In the genomic region with DNA sequence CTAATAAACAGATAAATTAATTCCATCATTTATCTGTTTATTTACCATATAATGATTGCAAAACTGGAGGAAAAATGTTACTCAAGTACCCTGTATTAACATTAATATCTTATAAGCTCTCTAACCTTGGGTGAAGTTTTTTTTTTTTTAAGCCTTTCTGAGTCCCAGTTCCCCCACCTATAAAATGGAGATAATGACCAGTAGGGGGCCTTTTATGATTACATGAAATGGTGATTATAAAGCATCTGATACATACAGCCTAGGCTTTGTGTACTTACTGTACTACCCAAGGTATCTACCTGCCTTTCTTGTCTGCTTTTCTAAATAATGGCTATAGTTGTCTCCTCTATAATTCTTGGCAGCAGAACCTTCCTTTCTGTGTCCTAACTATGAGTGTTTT, we compare ENCODE assay signal across 9 cellular contexts. TPM values are rescaled to one million over a fixed set of nuclear protein-coding genes. Genes with fewer than 3 reads are reported as not detected.
A peak's percentile ranks its signal among the peaks of the same experiment; 100 is the strongest.
DNase-seq lines count a peak whose midpoint lies in the region; ATAC-seq, FAIRE-seq and TF ChIP-seq lines count a peak whose summit lies in the region.
"Had no signal": no experiment of that assay in that cellular context is flagged by ENCODE, and none has a peak within 500 bp of the region (broad histone marks: within the 10 kb centered on the region; RNA-seq: fewer than 3 reads in every experiment).

No MANE protein-coding gene starts in this region.

- H3K27me3 Mint-ChIP-seq in activated CD8-positive, alpha-beta T cell treated with anti-CD3 and anti-CD28 coated beads for 36 hours: peaks cover 2% of the 10 kb centered on the region

- FAIRE-seq in D721Med (lab: Jason Lieb, UNC) (no peak), frontal cortex (lab: Jason Lieb, UNC) (no peak)
- FAIRE-seq: colon had no signal

- CTCF ChIA-PET in activated CD8-positive, alpha-beta T cell treated with anti-CD3 and anti-CD28 coated beads for 36 hours (lab: Charles Lee): interaction anchor here (1.3 to 2.5 kb wide), 3 partner anchors 8 to 50 kb away, joined by 3 to 10 read pairs (median 7); no protein-coding TSS in a partner anchor

- no peaks in the 10 kb centered on the region for H3K9me3 Mint-ChIP-seq in activated CD8-positive, alpha-beta T cell treated with anti-CD3 and anti-CD28 coated beads for 36 hours

- no peaks in the 10 kb centered on the region for H3K4me1 Mint-ChIP-seq in activated CD8-positive, alpha-beta T cell treated with anti-CD3 and anti-CD28 coated beads for 36 hours (ENCODE audit: low read depth)

- no peak for DNase-seq in D721Med (ENCODE audit: insufficient read length, low spot score)
- DNase-seq in activated CD8-positive, alpha-beta T cell treated with anti-CD3 and anti-CD28 coated beads for 36 hours: no peak
- peak; percentile 32 for DNase-seq in medulla oblongata (ENCODE audit: extremely low spot score)
- no peak for DNase-seq in frontal cortex (ENCODE audit: low spot score in 2 of 2)
- no peak for DNase-seq in activated CD4-positive, CD25-positive, alpha-beta regulatory T cell (lab: John Stamatoyannopoulos, UW)

- peak; percentile 62 for ATAC-seq in activated CD8-positive, alpha-beta T cell treated with anti-CD3 and anti-CD28 coated beads for 36 hours
- ATAC-seq in GM18909 (IDR thresholded peaks at IDR 0.05; ENCODE audit: poor library complexity, unreplicated experiment) (no peak), HG02759 (IDR thresholded peaks at IDR 0.05; ENCODE audit: unreplicated experiment) (no peak)

- H3K4me3 Mint-ChIP-seq in activated CD8-positive, alpha-beta T cell treated with anti-CD3 and anti-CD28 coated beads for 36 hours: no peak overlapping the region

- POLR2A ChIA-PET in activated CD8-positive, alpha-beta T cell treated with anti-CD3 and anti-CD28 coated beads for 36 hours (lab: Charles Lee): no interaction called here

- TF ChIP-seq CTCF in D721Med (IDR thresholded peaks at IDR 0.05; ENCODE audit: insufficient read depth, missing control alignments) (peak; percentile 50), LNCAP (IDR thresholded peaks at IDR 0.05) (peak; percentile 51; the same call in 1 of the 2 replicates)
- TF ChIP-seq CTCF in activated CD8-positive, alpha-beta T cell treated with anti-CD3 and anti-CD28 coated beads for 36 hours (IDR thresholded peaks at IDR 0.05): peak; percentile 62

- H3K27ac Mint-ChIP-seq in activated CD8-positive, alpha-beta T cell treated with anti-CD3 and anti-CD28 coated beads for 36 hours: no peak overlapping the region

- no peaks in the 10 kb centered on the region for H3K36me3 Mint-ChIP-seq in activated CD8-positive, alpha-beta T cell treated with anti-CD3 and anti-CD28 coated beads for 36 hours (ENCODE audit: low read depth)

- intact Hi-C loops in activated CD8-positive, alpha-beta T cell treated with anti-CD3 and anti-CD28 coated beads for 36 hours (cut with micrococcal nuclease): no loop called here

RNA-seq across cellular contexts. Expression of gene LRRC36, which starts 22.6 kb away (rescaled TPM):
- under 1 TPM; 0.81 to 0.90 TPM for total RNA-seq in activated CD8-positive, alpha-beta T cell treated with anti-CD3 and anti-CD28 coated beads for 36 hours
- total RNA-seq in frontal cortex: 2.4 TPM

RNA-seq across cellular contexts. Expression of gene KCTD19, which starts 22.6 kb away (rescaled TPM):
- total RNA-seq in activated CD8-positive, alpha-beta T cell treated with anti-CD3 and anti-CD28 coated beads for 36 hours: 1 to 10 TPM; 3.0 to 3.9 TPM
- total RNA-seq in frontal cortex: under 0.01 TPM

RNA-seq across cellular contexts. Expression of gene TPPP3, which starts 44.1 kb away (rescaled TPM):
- not detected for total RNA-seq in activated CD8-positive, alpha-beta T cell treated with anti-CD3 and anti-CD28 coated beads for 36 hours
- total RNA-seq in frontal cortex: 2.0 TPM
